ENCODE assay signal across 1 cellular context in the genomic region with DNA sequence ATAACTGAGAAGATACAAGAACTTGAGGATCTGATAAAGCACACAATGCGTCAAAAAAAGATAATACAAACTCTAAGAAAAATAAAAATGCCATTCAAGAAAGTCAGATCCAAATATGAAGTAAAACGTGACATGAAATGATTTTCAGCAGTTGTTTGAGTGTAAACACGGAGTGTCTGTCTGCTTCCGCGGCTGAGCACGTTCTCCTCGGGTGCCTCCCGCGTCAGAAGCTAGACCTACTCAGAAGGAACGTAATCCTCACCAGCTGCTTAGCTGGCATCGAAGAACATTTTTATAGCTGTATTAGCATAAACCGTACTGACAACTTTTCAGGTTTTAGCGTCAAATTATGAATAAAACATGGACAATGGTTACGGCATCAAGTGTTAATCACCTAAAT.
TF ChIP-seq lines count a peak whose summit lies in the region.

No MANE protein-coding gene starts in this region.

TF ChIP-seq in HepG2, 621 proteins besides CTCF, POLR2A, EP300 and RAD21:
- TF ChIP-seq, protein P1, sequence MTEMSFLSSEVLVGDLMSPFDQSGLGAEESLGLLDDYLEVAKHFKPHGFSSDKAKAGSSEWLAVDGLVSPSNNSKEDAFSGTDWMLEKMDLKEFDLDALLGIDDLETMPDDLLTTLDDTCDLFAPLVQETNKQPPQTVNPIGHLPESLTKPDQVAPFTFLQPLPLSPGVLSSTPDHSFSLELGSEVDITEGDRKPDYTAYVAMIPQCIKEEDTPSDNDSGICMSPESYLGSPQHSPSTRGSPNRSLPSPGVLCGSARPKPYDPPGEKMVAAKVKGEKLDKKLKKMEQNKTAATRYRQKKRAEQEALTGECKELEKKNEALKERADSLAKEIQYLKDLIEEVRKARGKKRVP (CRISPR knock-in tag; IDR thresholded peaks at IDR 0.05): no peak
- TF ChIP-seq NONO (IDR thresholded peaks at IDR 0.05): no peak
- TF ChIP-seq NONO (CRISPR knock-in tag; conservative IDR thresholded peaks at IDR 0.05): no peak
- TF ChIP-seq, protein P2, sequence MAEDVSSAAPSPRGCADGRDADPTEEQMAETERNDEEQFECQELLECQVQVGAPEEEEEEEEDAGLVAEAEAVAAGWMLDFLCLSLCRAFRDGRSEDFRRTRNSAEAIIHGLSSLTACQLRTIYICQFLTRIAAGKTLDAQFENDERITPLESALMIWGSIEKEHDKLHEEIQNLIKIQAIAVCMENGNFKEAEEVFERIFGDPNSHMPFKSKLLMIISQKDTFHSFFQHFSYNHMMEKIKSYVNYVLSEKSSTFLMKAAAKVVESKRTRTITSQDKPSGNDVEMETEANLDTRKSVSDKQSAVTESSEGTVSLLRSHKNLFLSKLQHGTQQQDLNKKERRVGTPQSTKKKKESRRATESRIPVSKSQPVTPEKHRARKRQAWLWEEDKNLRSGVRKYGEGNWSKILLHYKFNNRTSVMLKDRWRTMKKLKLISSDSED (CRISPR knock-in tag; IDR thresholded peaks at IDR 0.05): no peak
- no peak for TF ChIP-seq TRIM22 (IDR thresholded peaks at IDR 0.05)
- no peak for TF ChIP-seq U2AF1 (optimal IDR thresholded peaks at IDR 0.05; ENCODE audit: low read depth, low read length)
- TF ChIP-seq, protein P3, sequence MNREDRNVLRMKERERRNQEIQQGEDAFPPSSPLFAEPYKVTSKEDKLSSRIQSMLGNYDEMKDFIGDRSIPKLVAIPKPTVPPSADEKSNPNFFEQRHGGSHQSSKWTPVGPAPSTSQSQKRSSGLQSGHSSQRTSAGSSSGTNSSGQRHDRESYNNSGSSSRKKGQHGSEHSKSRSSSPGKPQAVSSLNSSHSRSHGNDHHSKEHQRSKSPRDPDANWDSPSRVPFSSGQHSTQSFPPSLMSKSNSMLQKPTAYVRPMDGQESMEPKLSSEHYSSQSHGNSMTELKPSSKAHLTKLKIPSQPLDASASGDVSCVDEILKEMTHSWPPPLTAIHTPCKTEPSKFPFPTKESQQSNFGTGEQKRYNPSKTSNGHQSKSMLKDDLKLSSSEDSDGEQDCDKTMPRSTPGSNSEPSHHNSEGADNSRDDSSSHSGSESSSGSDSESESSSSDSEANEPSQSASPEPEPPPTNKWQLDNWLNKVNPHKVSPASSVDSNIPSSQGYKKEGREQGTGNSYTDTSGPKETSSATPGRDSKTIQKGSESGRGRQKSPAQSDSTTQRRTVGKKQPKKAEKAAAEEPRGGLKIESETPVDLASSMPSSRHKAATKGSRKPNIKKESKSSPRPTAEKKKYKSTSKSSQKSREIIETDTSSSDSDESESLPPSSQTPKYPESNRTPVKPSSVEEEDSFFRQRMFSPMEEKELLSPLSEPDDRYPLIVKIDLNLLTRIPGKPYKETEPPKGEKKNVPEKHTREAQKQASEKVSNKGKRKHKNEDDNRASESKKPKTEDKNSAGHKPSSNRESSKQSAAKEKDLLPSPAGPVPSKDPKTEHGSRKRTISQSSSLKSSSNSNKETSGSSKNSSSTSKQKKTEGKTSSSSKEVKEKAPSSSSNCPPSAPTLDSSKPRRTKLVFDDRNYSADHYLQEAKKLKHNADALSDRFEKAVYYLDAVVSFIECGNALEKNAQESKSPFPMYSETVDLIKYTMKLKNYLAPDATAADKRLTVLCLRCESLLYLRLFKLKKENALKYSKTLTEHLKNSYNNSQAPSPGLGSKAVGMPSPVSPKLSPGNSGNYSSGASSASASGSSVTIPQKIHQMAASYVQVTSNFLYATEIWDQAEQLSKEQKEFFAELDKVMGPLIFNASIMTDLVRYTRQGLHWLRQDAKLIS (CRISPR knock-in tag; IDR thresholded peaks at IDR 0.05): no peak
